8 cellular contexts compared by ENCODE assay signal in the genomic region with DNA sequence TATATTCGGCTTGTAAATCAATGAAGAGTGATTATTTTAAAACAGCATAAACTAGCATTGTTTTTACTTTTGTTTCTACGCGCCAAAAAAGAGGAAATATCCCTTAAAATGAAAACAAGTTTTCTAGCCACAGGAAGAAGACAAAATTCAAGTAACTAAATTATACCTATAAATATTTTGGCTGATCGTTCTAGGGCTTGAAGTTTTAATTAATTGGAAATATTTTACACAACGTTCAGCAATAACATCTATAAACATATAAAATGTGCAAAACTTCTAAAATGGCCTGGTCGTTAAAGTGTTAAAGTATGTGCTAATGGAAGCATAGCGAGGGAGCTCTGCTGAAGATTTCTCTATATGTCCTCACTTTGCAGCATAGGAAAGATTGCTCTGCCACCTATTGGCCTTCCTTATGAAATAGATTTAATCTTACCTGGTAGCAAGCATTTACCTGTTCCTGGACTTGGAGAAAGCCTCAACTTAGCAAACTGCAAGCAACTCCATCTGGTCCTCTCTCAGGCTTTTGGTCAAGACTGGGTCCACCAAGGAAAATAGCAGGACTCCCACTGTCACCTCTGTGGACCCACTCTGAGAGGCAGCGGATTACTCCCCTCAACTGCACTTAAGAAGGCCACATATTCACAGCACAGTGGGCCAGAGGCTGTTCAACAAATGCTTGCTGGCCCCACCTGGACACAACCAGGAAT.
DNase-seq lines count a peak whose midpoint lies in the region; ATAC-seq, FAIRE-seq and TF ChIP-seq lines count a peak whose summit lies in the region.

No MANE protein-coding gene starts in this region.

- ATAC-seq in pancreas, result peak; percentile 85 to 99 (median 97)
- no peak for ATAC-seq in aorta (ENCODE audit: low FRiP score)

- H3K4me1 ChIP-seq in pancreas (no peaks in the 10 kb centered on the region), aorta (ENCODE audit: control insufficient read depth in 1 of 2, insufficient read depth in 2 of 2, low read length in 2 of 2) (no peaks in the 10 kb centered on the region)

- DNase-seq in DMS79 treated with DMSO at 0.1 percent for 48 hours (lab: John Stamatoyannopoulos, UW), result peak; percentile 88
- peak; percentile 5 for DNase-seq in HK-2 (ENCODE audit: unreplicated experiment)
- peak; percentile 74 for DNase-seq in NCI-H82 (lab: John Stamatoyannopoulos, UW)
- DNase-seq in activated T-cell treated with anti-CD3 and anti-CD28 coated beads for 4 hours, result peak; percentile 17
- DNase-seq in fibroblast of the aortic adventitia (ENCODE audit: low read depth), result peak; percentile 84
- peak in 3 of 6 donors; percentile 12 to 42 (median 24) for DNase-seq in pancreas
- no peak for DNase-seq in aorta
- no peak for DNase-seq in AG08396 (ENCODE audit: low spot score)

- H3K27ac ChIP-seq in pancreas, result no peak overlapping the region
- H3K27ac ChIP-seq in aorta (ENCODE audit: low read depth in 1 of 2, low read length in 2 of 2), result no peak overlapping the region

- 31 to 40% methylated on average over 8 of the region's 8 CpGs for WGBS in pancreas, 2 donors
- 59% methylated on average over 8 of the region's 8 CpGs for WGBS in aorta, 2 donors

- TF ChIP-seq CTCF in fibroblast of the aortic adventitia (IDR thresholded peaks at IDR 0.05; ENCODE audit: insufficient read depth, low read length) (peak; percentile 43), pancreas (IDR thresholded peaks at IDR 0.05) (peak in 3 of 4 donors; percentile 6 to 35 (median 34))

- no peaks in the 10 kb centered on the region for H3K9me3 ChIP-seq in pancreas
- H3K9me3 ChIP-seq in aorta (ENCODE audit: control insufficient read depth, low read length), result no peaks in the 10 kb centered on the region

- H3K36me3 ChIP-seq in pancreas (no peaks in the 10 kb centered on the region), aorta (ENCODE audit: control insufficient read depth in 1 of 2, insufficient read depth in 2 of 2, low read length in 1 of 2) (no peaks in the 10 kb centered on the region)

- no peaks in the 10 kb centered on the region for H3K27me3 ChIP-seq in pancreas
- H3K27me3 ChIP-seq in aorta (ENCODE audit: control insufficient read depth in 1 of 2, insufficient read depth in 2 of 2, low read length in 1 of 2), result no peaks in the 10 kb centered on the region

- FAIRE-seq in pancreas (lab: Jason Lieb, UNC), result peak; percentile 66

- H3K4me3 ChIP-seq in fibroblast of the aortic adventitia (ENCODE audit: low read depth, low read length) (no peak overlapping the region), pancreas (no peak overlapping the region), aorta (ENCODE audit: low read length in 2 of 2) (no peak overlapping the region)

- intact Hi-C loops in pancreas (cut with DNase I) (loop anchor here in 2 of 3 donors (5.0 to 10.0 kb wide), 2 partner anchors 508 to 656 kb away; no protein-coding TSS in a partner anchor), aorta (cut with DNase I) (loop anchor here (2.0 to 10.0 kb wide), 3 partner anchors 510 to 656 kb away; no protein-coding TSS in a partner anchor)

Comparison
In these comparisons a context has a peak if more than half of its experiments do, and no peak if none do; other contexts are left out.
1. DNase-seq: peak in DMS79 treated with DMSO at 0.1 percent for 48 hours (single experiment), HK-2 (single experiment), NCI-H82 (single experiment), activated T-cell treated with anti-CD3 and anti-CD28 coated beads for 4 hours (single experiment) and fibroblast of the aortic adventitia (single experiment); none in aorta (0 of 2) and AG08396 (single experiment).